Comparison of ENCODE assay signal across 9 cellular contexts in the genomic region with DNA sequence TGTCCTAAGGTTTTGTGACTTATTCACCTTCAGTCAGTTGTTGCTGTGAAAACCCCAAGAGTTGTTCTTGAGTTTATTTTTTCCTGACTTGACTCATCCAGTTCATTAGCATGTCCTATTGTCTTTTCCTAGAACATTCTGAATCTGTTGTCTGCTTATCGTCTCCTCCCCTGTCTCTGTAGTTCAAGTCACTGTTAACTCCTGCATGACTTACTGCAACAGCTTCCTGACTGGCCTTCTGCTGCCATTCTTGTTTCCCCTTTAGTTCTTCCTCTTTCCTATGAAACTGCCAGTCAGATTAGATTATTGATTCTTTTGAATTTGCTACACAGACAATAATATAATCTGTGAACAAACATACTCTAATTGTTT.
DNase-seq lines count a peak whose midpoint lies in the region; ATAC-seq, FAIRE-seq and TF ChIP-seq lines count a peak whose summit lies in the region.
"Had no signal": no experiment of that assay in that cellular context is flagged by ENCODE, and none has a peak within 500 bp of the region (broad histone marks: within the 10 kb centered on the region; RNA-seq: fewer than 3 reads in every experiment).

No MANE protein-coding gene starts in this region.

- intact Hi-C loops in CD14-positive monocyte (cut with micrococcal nuclease): no loop called here
- intact Hi-C loops in heart left ventricle (cut with DNase I): no loop called here

- peaks cover 24% of the 10 kb centered on the region in 2 donors for H3K36me3 Mint-ChIP-seq in CD14-positive monocyte

- 0 out of 2 replicates have a peak, but pooled peaks cover 5% of the 10 kb centered on the region for H3K36me3 ChIP-seq in SJSA1
- peaks cover 0 to 15% (median 2%) of the 10 kb centered on the region in 9 donors for H3K36me3 ChIP-seq in heart left ventricle

- ATAC-seq in heart left ventricle (peak; percentile 69 to 91 (median 78)), HG02970 (IDR thresholded peaks at IDR 0.05; ENCODE audit: low FRiP score, unreplicated experiment) (no peak), HG03469 (IDR thresholded peaks at IDR 0.05; ENCODE audit: unreplicated experiment) (no peak)

- H3K4me3 ChIP-seq in SJSA1 (no peak overlapping the region), heart left ventricle (no peak overlapping the region)

- WGBS in heart left ventricle, 4 donors: 3 to 15% (median 6%) methylated on average over 1 of the region's 1 CpG

- H3K27ac ChIP-seq in SJSA1: peak overlapping the region; percentile 53
- H3K27ac ChIP-seq in heart left ventricle: peak overlapping the region in 9 of 12 donors; percentile 5 to 81 (median 35)

- H3K4me1 Mint-ChIP-seq in CD14-positive monocyte: peaks cover 34% of the 10 kb centered on the region

- H3K4me3 Mint-ChIP-seq in CD14-positive monocyte: peak overlapping the region; percentile 7 to 82
- H3K4me3 Mint-ChIP-seq: activated naive CD8-positive, alpha-beta T cell treated with anti-CD3 and anti-CD28 coated beads, Interleukin-2, amount 10 ng/mL, durations not matched to agents 7 days and 5 days had no signal

- H3K27me3 ChIP-seq in SJSA1 (replicated peaks): no peaks in the 10 kb centered on the region
- no peaks in the 10 kb centered on the region for H3K27me3 ChIP-seq in heart left ventricle

- H3K4me1 ChIP-seq in SJSA1 (replicated peaks): peaks cover 23% of the 10 kb centered on the region
- peaks cover 0 to 23% (median 8%) of the 10 kb centered on the region in 12 donors for H3K4me1 ChIP-seq in heart left ventricle

- no peak for TF ChIP-seq POLR2A in H54 (IDR thresholded peaks at IDR 0.05; ENCODE audit: low read depth, low read length)
- no peak for TF ChIP-seq POLR2A in heart left ventricle (IDR thresholded peaks at IDR 0.05)

- H3K9me3 ChIP-seq in SJSA1 (replicated peaks) (no peaks in the 10 kb centered on the region), heart left ventricle (peaks cover 0 to 21% (median under 1%) of the 10 kb centered on the region in 12 donors)

- no peaks in the 10 kb centered on the region for H3K27me3 Mint-ChIP-seq in CD14-positive monocyte (ENCODE audit: low read depth in 3 of 3)
- H3K27me3 Mint-ChIP-seq: activated naive CD8-positive, alpha-beta T cell treated with anti-CD3 and anti-CD28 coated beads, Interleukin-2, amount 10 ng/mL, durations not matched to agents 7 days and 5 days had no signal

- FAIRE-seq in H54 (lab: Jason Lieb, UNC): peak; percentile 81

- DNase-seq in CD14-positive monocyte (ENCODE audit: low spot score): no peak
- no peak for DNase-seq in H54 (ENCODE audit: insufficient read length, low spot score)
- DNase-seq in SJSA1 (ENCODE audit: low read depth in 1 of 2, low spot score in 2 of 2): peak in 1 of 2 experiments; percentile 68
- no peak for DNase-seq in heart left ventricle
- peak; percentile 60 for DNase-seq in superior temporal gyrus (ENCODE audit: extremely low spot score)
- no peak for DNase-seq in NCI-H524 treated with DMSO at 0.1 percent for 48 hours (lab: John Stamatoyannopoulos, UW)
- DNase-seq: activated naive CD8-positive, alpha-beta T cell treated with anti-CD3 and anti-CD28 coated beads, Interleukin-2, amount 10 ng/mL, durations not matched to agents 7 days and 5 days had no signal

- H3K27ac Mint-ChIP-seq in CD14-positive monocyte: peak overlapping the region; percentile 66 to 93 (median 87)
- H3K27ac Mint-ChIP-seq: activated naive CD8-positive, alpha-beta T cell treated with anti-CD3 and anti-CD28 coated beads, Interleukin-2, amount 10 ng/mL, durations not matched to agents 7 days and 5 days had no signal

- TF ChIP-seq CTCF in CD14-positive monocyte (IDR thresholded peaks at IDR 0.05) (no peak), heart left ventricle (IDR thresholded peaks at IDR 0.05) (no peak)

- H3K9me3 Mint-ChIP-seq in CD14-positive monocyte: peaks cover 3 to 11% (median 3%) of the 10 kb centered on the region in 7 donors

Comparison
In these comparisons a context has a peak if more than half of its experiments do, and no peak if none do; other contexts are left out.
1. ATAC-seq: peak in heart left ventricle (4 of 4); none in HG02970 (single experiment) and HG03469 (single experiment).